In genomic region chr1:184633785-184634184, GRCh38 we compare ENCODE assay signal across 18 cellular contexts.
A peak's percentile ranks its signal among the peaks of the same experiment; 100 is the strongest.
DNase-seq lines count a peak whose midpoint lies in the region; ATAC-seq and TF ChIP-seq lines count a peak whose summit lies in the region.
"Had no signal": no experiment of that assay in that cellular context is flagged by ENCODE, and none has a peak within 500 bp of the region (broad histone marks: within the 10 kb centered on the region; RNA-seq: fewer than 3 reads in every experiment).

No MANE protein-coding gene starts in this region.

- BruUV-seq in A673 (replicated peaks; lab: Mats Ljungman, UMichigan) = no TSS peak
- no TSS peak for BruUV-seq in PC-9 (replicated peaks; lab: Mats Ljungman, UMichigan)

- H3K36me3 ChIP-seq in A673 (ENCODE audit: insufficient read depth, low read length, poor library complexity, severe bottlenecking) = no peaks in the 10 kb centered on the region
- H3K36me3 ChIP-seq in left lung = no peaks in the 10 kb centered on the region
- no peaks in the 10 kb centered on the region for H3K36me3 ChIP-seq in prostate gland
- no peaks in the 10 kb centered on the region for H3K36me3 ChIP-seq in PC-9 (ENCODE audit: low read depth)
- H3K36me3 ChIP-seq: SJCRH30 had no signal

- H2AFZ ChIP-seq in PC-9 = no peak overlapping the region
- H2AFZ ChIP-seq: GM23248 had no signal

- H3K27ac ChIP-seq in A673 (ENCODE audit: low read depth, low read length, poor library complexity, severe bottlenecking) = peak overlapping the region; percentile 64
- H3K27ac ChIP-seq in left lung = no peak overlapping the region
- peak overlapping the region; percentile 90 to 95 for H3K27ac ChIP-seq in prostate gland
- H3K27ac ChIP-seq in PC-9 = no peak overlapping the region
- H3K27ac ChIP-seq: GM23248, SJCRH30 had no signal

- no peak overlapping the region for H3K4me2 ChIP-seq in PC-9

- no peaks in the 10 kb centered on the region for H4K20me1 ChIP-seq in PC-9 (ENCODE audit: insufficient read depth)

- no peaks in the 10 kb centered on the region for H3K9me3 ChIP-seq in A673 (ENCODE audit: low read depth, low read length, poor library complexity, severe bottlenecking)
- H3K9me3 ChIP-seq in left lung = no peaks in the 10 kb centered on the region
- no peaks in the 10 kb centered on the region for H3K9me3 ChIP-seq in prostate gland
- no peaks in the 10 kb centered on the region for H3K9me3 ChIP-seq in PC-9 (ENCODE audit: insufficient read depth, low read depth)
- H3K9me3 ChIP-seq: Caco-2, SJCRH30 had no signal

- no peak for TF ChIP-seq CTCF in A673 (conservative IDR thresholded peaks at IDR 0.05; ENCODE audit: low read depth, low read length)
- no peak for TF ChIP-seq CTCF in left lung (IDR thresholded peaks at IDR 0.05)
- TF ChIP-seq CTCF in prostate gland (IDR thresholded peaks at IDR 0.05) = peak in 1 of 4 experiments; percentile 28
- no peak for TF ChIP-seq CTCF in lower leg skin (IDR thresholded peaks at IDR 0.05)
- TF ChIP-seq CTCF in PC-9 (conservative IDR thresholded peaks at IDR 0.05) = no peak

- TF ChIP-seq POLR2A in prostate gland (IDR thresholded peaks at IDR 0.05) = no peak
- TF ChIP-seq POLR2A in lower leg skin (IDR thresholded peaks at IDR 0.05) = no peak

- CTCF ChIA-PET in A673 (lab: Charles Lee) (interaction anchor here (0.6 kb wide), 1 partner anchor 565 kb away, joined by 3 read pairs; no protein-coding TSS in a partner anchor), PC-9 (lab: Charles Lee) (no interaction called here)

- POLR2A ChIA-PET in A673 (lab: Charles Lee; ENCODE audit: low non-redundant PET) (no interaction called here), PC-9 (lab: Charles Lee; ENCODE audit: unreplicated experiment) (no interaction called here)

- no peaks in the 10 kb centered on the region for H3F3A ChIP-seq in PC-9 (ENCODE audit: insufficient read depth, low read depth)

- ATAC-seq in left lung = peak; percentile 82

- intact Hi-C loops in A673 (cut with micrococcal nuclease; ENCODE audit: unreplicated experiment) = no loop called here
- intact Hi-C loops in left lung (cut with DNase I) = no loop called here
- intact Hi-C loops in prostate gland (cut with DNase I) = no loop called here
- intact Hi-C loops in lower leg skin (cut with DNase I; ENCODE audit: low total_unique reads) = no loop called here
- intact Hi-C loops in PC-9 (cut with micrococcal nuclease; ENCODE audit: unreplicated experiment) = no loop called here

- H3K27me3 ChIP-seq in A673 (replicated peaks; ENCODE audit: insufficient read depth, low read depth, low read length, poor library complexity) (no peaks in the 10 kb centered on the region), left lung (no peaks in the 10 kb centered on the region), prostate gland (replicated peaks; ENCODE audit: insufficient read depth) (no peaks in the 10 kb centered on the region), PC-9 (ENCODE audit: insufficient read depth, low read depth) (no peaks in the 10 kb centered on the region)
- H3K27me3 ChIP-seq: SJCRH30 had no signal

- no peak overlapping the region for H3K4me3 ChIP-seq in A673 (ENCODE audit: low read depth, low read length, poor library complexity, severe bottlenecking)
- H3K4me3 ChIP-seq in left lung = no peak overlapping the region
- no peak overlapping the region for H3K4me3 ChIP-seq in prostate gland
- H3K4me3 ChIP-seq in lower leg skin (ENCODE audit: low read depth, poor library complexity, severe bottlenecking) = no peak overlapping the region
- H3K4me3 ChIP-seq in PC-9 = no peak overlapping the region
- H3K4me3 ChIP-seq: GM23248, SJCRH30 had no signal

- DNase-seq in A673 (ENCODE audit: low spot score) = peak; percentile 26
- peak; percentile 81 for DNase-seq in NCI-H82 (lab: John Stamatoyannopoulos, UW)
- peak in 1 of 2 donors; percentile 51 for DNase-seq in left lung
- DNase-seq in prostate gland (ENCODE audit: low spot score) = peak; percentile 65
- DNase-seq in lower leg skin (ENCODE audit: low spot score in 2 of 2) = no peak
- DNase-seq in PC-9 = no peak
- DNase-seq in activated CD8-positive, alpha-beta memory T cell treated with anti-CD3 and anti-CD28 coated beads, Interleukin-2, amount 50 U/mL, for 4 hours = no peak
- no peak for DNase-seq in middle frontal gyrus (ENCODE audit: extremely low spot score, low spot score)
- DNase-seq: ACHN; AML-193; Caco-2; CD4-positive, CD25-positive, alpha-beta regulatory T cell; GM23248; NCI-H1417 treated with DMSO at 0.1 percent for 48 hours; NCI-H1930; NCI-H2171 treated with DMSO at 0.1 percent for 48 hours; NCI-H446 treated with DMSO at 0.1 percent for 48 hours had no signal

- no peaks in the 10 kb centered on the region for H3K79me2 ChIP-seq in PC-9 (ENCODE audit: low read depth)

- H3K4me1 ChIP-seq in A673 (ENCODE audit: insufficient read depth, low read length, poor library complexity, severe bottlenecking) (peaks cover 8% of the 10 kb centered on the region), left lung (peaks cover 3 to 11% of the 10 kb centered on the region in 2 donors), prostate gland (replicated peaks) (peaks cover 18% of the 10 kb centered on the region), PC-9 (replicated peaks; ENCODE audit: insufficient read depth) (no peaks in the 10 kb centered on the region)
- H3K4me1 ChIP-seq: Caco-2 had no signal

- WGBS in prostate gland = 61% methylated on average over 4 of the region's 4 CpGs
- 71 to 82% methylated on average over 4 of the region's 4 CpGs for WGBS in lower leg skin, 2 donors

- H3K9me2 ChIP-seq in PC-9 (ENCODE audit: insufficient read depth) = no peaks in the 10 kb centered on the region

Comparison
In these comparisons a context has a peak if more than half of its experiments do, and no peak if none do; other contexts are left out.
1. DNase-seq: peak in A673 (single experiment), NCI-H82 (single experiment) and prostate gland (single experiment); none in lower leg skin (0 of 2), PC-9 (0 of 2), activated CD8-positive, alpha-beta memory T cell treated with anti-CD3 and anti-CD28 coated beads, Interleukin-2, amount 50 U/mL, for 4 hours (single experiment) and middle frontal gyrus (single experiment).
2. H3K27ac ChIP-seq: peak in A673 (single experiment) and prostate gland (2 of 2); none in left lung (0 of 2) and PC-9 (single experiment).